ENCODE assay signal across 1 cellular context in the genomic region with DNA sequence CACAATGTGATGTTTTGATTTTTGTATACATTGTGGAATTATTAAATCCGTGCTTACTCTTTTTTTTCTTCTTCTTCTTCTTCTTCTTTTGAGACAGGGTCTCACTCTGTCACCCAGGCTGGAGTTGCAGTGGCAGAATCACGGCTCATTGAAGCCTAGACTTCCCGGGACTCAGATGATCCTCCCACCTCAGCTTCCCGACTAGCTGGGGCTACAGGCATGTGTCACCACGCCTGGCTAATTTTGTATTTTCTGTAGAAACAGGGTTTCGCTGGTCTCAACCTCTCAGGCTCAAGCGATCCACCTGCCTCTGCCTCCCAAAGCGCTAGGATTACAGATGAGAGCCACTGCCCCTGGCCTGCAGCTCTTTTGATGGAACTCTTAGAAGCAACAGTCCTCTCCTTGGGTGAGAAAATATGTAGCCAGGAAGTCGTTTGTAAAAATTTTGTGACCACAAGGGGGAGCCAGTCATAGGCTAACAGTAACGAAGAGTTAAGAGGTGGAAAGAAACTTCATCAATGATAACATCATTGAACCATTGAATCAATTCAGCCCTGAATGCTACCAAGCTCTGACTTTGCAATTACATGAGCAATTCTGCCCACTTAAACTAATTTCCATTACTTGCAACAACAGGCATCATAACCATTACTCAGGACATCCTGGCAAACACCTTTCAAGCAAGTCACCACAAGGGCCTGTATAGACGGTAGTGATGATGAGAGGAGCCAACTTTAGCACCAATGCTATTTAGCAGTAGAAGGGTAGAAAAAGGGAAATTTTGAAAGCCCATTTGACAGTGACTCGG.
TF ChIP-seq lines count a peak whose summit lies in the region.

No MANE protein-coding gene starts in this region.

TF ChIP-seq in SK-N-SH treated with all-trans-retinoic acid at 6 μM for 48 hours, 23 proteins besides CTCF, POLR2A, EP300 and RAD21 (continued from another document):
- TF ChIP-seq, protein P1, sequence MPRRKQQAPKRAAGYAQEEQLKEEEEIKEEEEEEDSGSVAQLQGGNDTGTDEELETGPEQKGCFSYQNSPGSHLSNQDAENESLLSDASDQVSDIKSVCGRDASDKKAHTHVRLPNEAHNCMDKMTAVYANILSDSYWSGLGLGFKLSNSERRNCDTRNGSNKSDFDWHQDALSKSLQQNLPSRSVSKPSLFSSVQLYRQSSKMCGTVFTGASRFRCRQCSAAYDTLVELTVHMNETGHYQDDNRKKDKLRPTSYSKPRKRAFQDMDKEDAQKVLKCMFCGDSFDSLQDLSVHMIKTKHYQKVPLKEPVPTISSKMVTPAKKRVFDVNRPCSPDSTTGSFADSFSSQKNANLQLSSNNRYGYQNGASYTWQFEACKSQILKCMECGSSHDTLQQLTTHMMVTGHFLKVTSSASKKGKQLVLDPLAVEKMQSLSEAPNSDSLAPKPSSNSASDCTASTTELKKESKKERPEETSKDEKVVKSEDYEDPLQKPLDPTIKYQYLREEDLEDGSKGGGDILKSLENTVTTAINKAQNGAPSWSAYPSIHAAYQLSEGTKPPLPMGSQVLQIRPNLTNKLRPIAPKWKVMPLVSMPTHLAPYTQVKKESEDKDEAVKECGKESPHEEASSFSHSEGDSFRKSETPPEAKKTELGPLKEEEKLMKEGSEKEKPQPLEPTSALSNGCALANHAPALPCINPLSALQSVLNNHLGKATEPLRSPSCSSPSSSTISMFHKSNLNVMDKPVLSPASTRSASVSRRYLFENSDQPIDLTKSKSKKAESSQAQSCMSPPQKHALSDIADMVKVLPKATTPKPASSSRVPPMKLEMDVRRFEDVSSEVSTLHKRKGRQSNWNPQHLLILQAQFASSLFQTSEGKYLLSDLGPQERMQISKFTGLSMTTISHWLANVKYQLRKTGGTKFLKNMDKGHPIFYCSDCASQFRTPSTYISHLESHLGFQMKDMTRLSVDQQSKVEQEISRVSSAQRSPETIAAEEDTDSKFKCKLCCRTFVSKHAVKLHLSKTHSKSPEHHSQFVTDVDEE (CRISPR knock-in tag; IDR thresholded peaks at IDR 0.05), result no peak
- TF ChIP-seq ISL1 (CRISPR knock-in tag; IDR thresholded peaks at IDR 0.05), result no peak
- TF ChIP-seq, protein P2, sequence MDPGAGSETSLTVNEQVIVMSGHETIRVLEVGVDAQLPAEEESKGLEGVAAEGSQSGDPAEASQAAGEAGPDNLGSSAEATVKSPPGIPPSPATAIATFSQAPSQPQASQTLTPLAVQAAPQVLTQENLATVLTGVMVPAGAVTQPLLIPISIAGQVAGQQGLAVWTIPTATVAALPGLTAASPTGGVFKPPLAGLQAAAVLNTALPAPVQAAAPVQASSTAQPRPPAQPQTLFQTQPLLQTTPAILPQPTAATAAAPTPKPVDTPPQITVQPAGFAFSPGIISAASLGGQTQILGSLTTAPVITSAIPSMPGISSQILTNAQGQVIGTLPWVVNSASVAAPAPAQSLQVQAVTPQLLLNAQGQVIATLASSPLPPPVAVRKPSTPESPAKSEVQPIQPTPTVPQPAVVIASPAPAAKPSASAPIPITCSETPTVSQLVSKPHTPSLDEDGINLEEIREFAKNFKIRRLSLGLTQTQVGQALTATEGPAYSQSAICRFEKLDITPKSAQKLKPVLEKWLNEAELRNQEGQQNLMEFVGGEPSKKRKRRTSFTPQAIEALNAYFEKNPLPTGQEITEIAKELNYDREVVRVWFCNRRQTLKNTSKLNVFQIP (CRISPR knock-in tag; IDR thresholded peaks at IDR 0.05; ENCODE audit: borderline replicate concordance, low read depth), result no peak
